12 cellular contexts compared by ENCODE assay signal in the genomic region with DNA sequence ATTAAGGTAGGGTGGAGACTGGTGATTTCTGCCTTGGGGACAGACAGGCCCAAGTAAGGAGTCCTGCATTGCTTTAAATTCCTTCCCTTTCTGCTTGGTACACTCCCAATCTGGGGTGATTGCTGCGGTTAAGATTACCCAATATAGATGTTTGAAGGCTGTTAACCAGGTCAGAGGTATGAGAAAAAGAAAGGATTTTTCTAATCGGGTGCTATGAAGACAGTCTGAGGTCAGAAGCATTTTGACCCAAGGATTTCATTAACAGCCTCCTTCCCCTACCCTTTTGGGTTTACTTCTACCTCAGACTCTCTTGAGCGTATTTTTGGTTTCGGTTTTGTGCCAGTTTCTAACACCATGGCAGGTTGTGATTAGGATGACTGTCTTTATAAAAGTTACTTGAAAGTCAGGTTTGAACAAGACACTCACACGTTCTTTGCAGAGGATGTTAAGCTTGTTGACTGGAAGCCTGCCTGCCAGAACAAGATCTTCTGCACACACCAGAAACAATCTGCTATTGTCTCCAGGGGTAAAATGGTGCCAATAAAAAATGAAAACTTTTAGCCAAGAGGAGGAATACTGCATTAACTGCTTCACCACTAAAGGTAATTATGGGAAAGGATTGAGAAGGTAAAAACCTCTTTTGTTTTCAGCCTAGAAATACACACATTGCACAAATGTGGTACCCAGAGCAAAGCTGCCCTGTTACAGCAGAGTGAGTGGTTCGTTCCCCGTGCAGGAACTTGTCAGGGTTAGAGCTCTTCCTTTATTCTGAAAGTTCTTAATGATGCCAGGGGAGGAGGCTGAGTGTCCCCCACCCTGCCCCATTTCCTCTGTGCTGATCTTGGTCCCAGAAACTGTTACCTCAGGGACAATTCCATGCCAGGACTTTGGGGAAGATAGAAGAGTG.
A peak's percentile ranks its signal among the peaks of the same experiment; 100 is the strongest.
DNase-seq lines count a peak whose midpoint lies in the region; ATAC-seq, FAIRE-seq and TF ChIP-seq lines count a peak whose summit lies in the region.
"Had no signal": no experiment of that assay in that cellular context is flagged by ENCODE, and none has a peak within 500 bp of the region (broad histone marks: within the 10 kb centered on the region; RNA-seq: fewer than 3 reads in every experiment).

No MANE protein-coding gene starts in this region.

- no peak for TF ChIP-seq CTCF in A549 (IDR thresholded peaks at IDR 0.05)
- TF ChIP-seq CTCF in thyroid gland (IDR thresholded peaks at IDR 0.05), result no peak
- TF ChIP-seq CTCF in tibial nerve (IDR thresholded peaks at IDR 0.05), result no peak

- H3K4me3 ChIP-seq in A549, result no peak overlapping the region
- H3K4me3 ChIP-seq in thyroid gland (replicated peaks in 1 of 3), result no peak overlapping the region
- H3K4me3 ChIP-seq in tibial nerve, result peak overlapping the region in 1 of 4 donors; percentile 3

- H3K36me3 ChIP-seq in thyroid gland (no peaks in the 10 kb centered on the region), tibial nerve (no peaks in the 10 kb centered on the region)

- H3K27ac ChIP-seq in A549 (no peak overlapping the region), thyroid gland (no peak overlapping the region), tibial nerve (no peak overlapping the region)

- H3K9me3 ChIP-seq in A549 (no peaks in the 10 kb centered on the region), thyroid gland (no peaks in the 10 kb centered on the region), tibial nerve (peaks cover 0 to 9% (median under 1%) of the 10 kb centered on the region in 4 donors)

- no peaks in the 10 kb centered on the region for H3K4me1 ChIP-seq in A549
- H3K4me1 ChIP-seq in thyroid gland, result no peaks in the 10 kb centered on the region
- peaks cover 0 to 15% (median 0%) of the 10 kb centered on the region in 4 donors for H3K4me1 ChIP-seq in tibial nerve

- TF ChIP-seq POLR2A in A549 (IDR thresholded peaks at IDR 0.05; ENCODE audit: low read length) (no peak), thyroid gland (IDR thresholded peaks at IDR 0.05) (no peak), tibial nerve (IDR thresholded peaks at IDR 0.05) (no peak)

- DNase-seq in A549 (ENCODE audit: low read depth in 1 of 2, low spot score in 1 of 2), result no peak
- DNase-seq in HCEC 1CT, result peak; percentile 28
- peak; percentile 26 for DNase-seq in RPMI7951 (ENCODE audit: low read depth)
- no peak for DNase-seq in left colon
- no peak for DNase-seq in thyroid gland
- DNase-seq in tibial nerve (ENCODE audit: low spot score in 2 of 2), result no peak
- DNase-seq: amygdala, hippocampal formation, NCI-H1436, T-helper 9 cell had no signal

- POLR2A ChIA-PET in A549 (lab: Yijun Ruan, JAX), result no interaction called here

- H3K27me3 ChIP-seq in thyroid gland (no peaks in the 10 kb centered on the region), tibial nerve (no peaks in the 10 kb centered on the region)

- no peak for TF ChIP-seq RAD21 in A549 (conservative IDR thresholded peaks at IDR 0.05 in 1 of 2, IDR thresholded peaks at IDR 0.05 in 1 of 2)

- H3K4me2 ChIP-seq in A549, result peak overlapping the region; percentile 4; the same call in 1 of the 3 replicates

- intact Hi-C loops in left colon (cut with DNase I, micrococcal nuclease) (no loop called here), thyroid gland (cut with DNase I) (no loop called here)

- no peak for FAIRE-seq in A549 (lab: Jason Lieb, UNC)

- CTCF ChIA-PET in A549 (lab: Yijun Ruan, JAX), result no interaction called here

- WGBS in A549 (ENCODE audit: missing lambda C conversion rate), result 33% methylated on average over 7 of the region's 7 CpGs
- WGBS in thyroid gland, 2 donors, result 60 to 63% methylated on average over 7 of the region's 7 CpGs
- WGBS in tibial nerve, 2 donors, result 44 to 48% methylated on average over 7 of the region's 7 CpGs

- ATAC-seq in A549 (no peak; a peak in 1 of 6 replicates), left colon (peak; percentile 37), GM21367 (IDR thresholded peaks at IDR 0.05; ENCODE audit: unreplicated experiment) (no peak), GM21381 (IDR thresholded peaks at IDR 0.05; ENCODE audit: unreplicated experiment) (no peak)

- TF ChIP-seq EP300 in A549 (IDR thresholded peaks at IDR 0.05) (no peak), tibial nerve (IDR thresholded peaks at IDR 0.05) (no peak)

TF ChIP-seq in A549, 52 proteins besides CTCF, POLR2A, EP300 and RAD21:
- no peak for TF ChIP-seq JUN (IDR thresholded peaks at IDR 0.05)
- no peak for TF ChIP-seq TP53 (CRISPR knock-in tag; IDR thresholded peaks at IDR 0.05)
- TF ChIP-seq ZNF302 (CRISPR knock-in tag; IDR thresholded peaks at IDR 0.05), result no peak
- no peak for TF ChIP-seq EHF (CRISPR knock-in tag; IDR thresholded peaks at IDR 0.05)
- TF ChIP-seq POLR2AphosphoS2 (conservative IDR thresholded peaks at IDR 0.05; ENCODE audit: low read length), result no peak
- no peak for TF ChIP-seq HEYL (CRISPR knock-in tag; IDR thresholded peaks at IDR 0.05)
- no peak for TF ChIP-seq JUNB (IDR thresholded peaks at IDR 0.05)
- no peak for TF ChIP-seq NFE2L2 (conservative IDR thresholded peaks at IDR 0.05; ENCODE audit: low read length)
- TF ChIP-seq ESRRA (IDR thresholded peaks at IDR 0.05; ENCODE audit: borderline replicate concordance, low read length), result no peak
- no peak for TF ChIP-seq HOXA7 (CRISPR knock-in tag; IDR thresholded peaks at IDR 0.05)
- TF ChIP-seq FOSB (CRISPR knock-in tag; IDR thresholded peaks at IDR 0.05), result no peak
- no peak for TF ChIP-seq KDM1A (IDR thresholded peaks at IDR 0.05; ENCODE audit: low read depth)
- TF ChIP-seq HOXB13 (CRISPR knock-in tag; IDR thresholded peaks at IDR 0.05; ENCODE audit: low read depth), result no peak
- TF ChIP-seq FOXS1 (CRISPR knock-in tag; IDR thresholded peaks at IDR 0.05), result no peak
TF ChIP-seq in A549: peak in this region for 0.

Comparison
In these comparisons a context has a peak if more than half of its experiments do, and no peak if none do; other contexts are left out.
1. DNase-seq: peak in HCEC 1CT (single experiment) and RPMI7951 (single experiment); none in A549 (0 of 2), left colon (0 of 2), thyroid gland (0 of 2) and tibial nerve (0 of 2).